In the genomic region with DNA sequence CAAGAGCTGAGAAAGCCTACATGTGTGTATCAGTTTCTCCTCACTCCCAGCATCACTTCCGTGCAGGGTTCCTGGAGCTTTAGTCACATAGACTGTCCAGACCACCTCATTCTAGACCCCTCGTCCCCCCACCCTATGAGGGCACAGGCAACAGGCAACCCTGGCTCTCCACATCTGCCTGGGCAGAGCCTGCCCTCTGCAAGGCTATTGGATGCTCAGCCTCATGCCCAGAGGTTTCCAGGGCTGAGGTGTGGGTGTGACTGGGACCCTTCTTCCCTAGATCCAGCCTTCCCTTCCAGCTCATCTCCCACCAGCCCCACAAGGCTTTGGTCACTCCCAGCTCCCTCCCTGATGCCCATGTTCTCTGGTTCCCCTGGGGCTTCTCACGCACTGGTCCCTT, we compare ENCODE assay signal across 9 cellular contexts.
"Had no signal": no experiment of that assay in that cellular context is flagged by ENCODE, and none has a peak within 500 bp of the region (broad histone marks: within the 10 kb centered on the region; RNA-seq: fewer than 3 reads in every experiment).

No MANE protein-coding gene starts in this region.

- H3K9me3 Mint-ChIP-seq: activated naive CD4-positive, alpha-beta T cell treated with anti-CD3 and anti-CD28 coated beads, Interleukin-2, amount 50 U/mL, for 72 hours; activated T-cell treated with anti-CD3 and anti-CD28 coated beads, Interleukin-2, amount 50 U/mL, for 72 hours; naive thymus-derived CD8-positive, alpha-beta T cell; stimulated activated naive CD8-positive, alpha-beta T cell treated with anti-CD3 and anti-CD28 coated beads, Interleukin-15, amount 100 ng/mL, for 72 hours; type B pancreatic cell had no signal

- H3K4me1 Mint-ChIP-seq: stimulated activated naive CD8-positive, alpha-beta T cell treated with anti-CD3 and anti-CD28 coated beads, Interleukin-15, amount 100 ng/mL, for 72 hours had no signal

- H3K36me3 Mint-ChIP-seq: activated naive CD4-positive, alpha-beta T cell treated with anti-CD3 and anti-CD28 coated beads, Interleukin-2, amount 50 U/mL, for 72 hours; naive thymus-derived CD8-positive, alpha-beta T cell; type B pancreatic cell had no signal

- H3K36me3 ChIP-seq: gastrocnemius medialis, vagina had no signal

- H3K27ac ChIP-seq: body of pancreas, gastrocnemius medialis, hepatocyte, vagina had no signal

- H3K27me3 ChIP-seq: body of pancreas, vagina had no signal

- H3K4me3 Mint-ChIP-seq: activated T-cell treated with anti-CD3 and anti-CD28 coated beads, Interleukin-2, amount 50 U/mL, for 72 hours; naive thymus-derived CD8-positive, alpha-beta T cell; stimulated activated naive CD8-positive, alpha-beta T cell treated with anti-CD3 and anti-CD28 coated beads, Interleukin-15, amount 100 ng/mL, for 72 hours; type B pancreatic cell had no signal

- H3K9me3 ChIP-seq: body of pancreas, gastrocnemius medialis, vagina had no signal

- H3K4me3 ChIP-seq: body of pancreas, gastrocnemius medialis, hepatocyte, vagina had no signal

- H3K4me1 ChIP-seq: gastrocnemius medialis, vagina had no signal

- H3K27ac Mint-ChIP-seq: activated naive CD4-positive, alpha-beta T cell treated with anti-CD3 and anti-CD28 coated beads, Interleukin-2, amount 50 U/mL, for 72 hours; activated T-cell treated with anti-CD3 and anti-CD28 coated beads, Interleukin-2, amount 50 U/mL, for 72 hours; naive thymus-derived CD8-positive, alpha-beta T cell; stimulated activated naive CD8-positive, alpha-beta T cell treated with anti-CD3 and anti-CD28 coated beads, Interleukin-15, amount 100 ng/mL, for 72 hours; type B pancreatic cell had no signal
